In genomic region chr20:33463332-33464101, GRCh38 we compare ENCODE assay signal across 22 cellular contexts. TPM values are rescaled to one million over a fixed set of nuclear protein-coding genes. Genes with fewer than 3 reads are reported as not detected.
A peak's percentile ranks its signal among the peaks of the same experiment; 100 is the strongest.
DNase-seq lines count a peak whose midpoint lies in the region; ATAC-seq, FAIRE-seq and TF ChIP-seq lines count a peak whose summit lies in the region.
"Had no signal": no experiment of that assay in that cellular context is flagged by ENCODE, and none has a peak within 500 bp of the region (broad histone marks: within the 10 kb centered on the region; RNA-seq: fewer than 3 reads in every experiment).

No MANE protein-coding gene starts in this region.

- TF ChIP-seq CTCF in HepG2 (CRISPR knock-in tag; IDR thresholded peaks at IDR 0.05) (no peak), right lobe of liver (IDR thresholded peaks at IDR 0.05) (no peak), heart left ventricle (IDR thresholded peaks at IDR 0.05) (no peak), neural progenitor cell (IDR thresholded peaks at IDR 0.05) (no peak)

- 23% methylated on average over 7 of the region's 7 CpGs for WGBS in HepG2 (ENCODE audit: low lambda C conversion rate)
- 73% methylated on average over 2 of the region's 7 CpGs for WGBS in right lobe of liver (ENCODE audit: insufficient coverage, low coverage, low lambda C conversion rate, missing lambda C conversion rate)
- 70 to 73% (median 71%) methylated on average over 7 of the region's 7 CpGs for WGBS in heart left ventricle, 4 donors

- no peaks in the 10 kb centered on the region for H3K9me3 ChIP-seq in HepG2 (ENCODE audit: low read length)
- no peaks in the 10 kb centered on the region for H3K9me3 ChIP-seq in right lobe of liver
- no peaks in the 10 kb centered on the region for H3K9me3 ChIP-seq in heart left ventricle
- H3K9me3 ChIP-seq in neural progenitor cell (ENCODE audit: low read depth): no peaks in the 10 kb centered on the region
- H3K9me3 ChIP-seq: BE2C, stomach, tibial nerve had no signal

- CTCF ChIA-PET in HepG2 (lab: Yijun Ruan, JAX; ENCODE audit: low intra/inter-chr PET ratio, low total read pairs): no interaction called here

- H3K9ac ChIP-seq in HepG2 (ENCODE audit: insufficient read depth, low read depth, low read length) (no peak overlapping the region), neural progenitor cell (no peak overlapping the region)

- no peaks in the 10 kb centered on the region for H3K9me3 Mint-ChIP-seq in neural progenitor cell
- H3K9me3 Mint-ChIP-seq in naive thymus-derived CD8-positive, alpha-beta T cell: no peaks in the 10 kb centered on the region
- H3K9me3 Mint-ChIP-seq: activated CD4-positive, alpha-beta memory T cell treated with anti-CD3 and anti-CD28 coated beads for 36 hours; activated naive CD8-positive, alpha-beta T cell treated with anti-CD3 and anti-CD28 coated beads for 36 hours had no signal

- intact Hi-C loops in HepG2 (cut with micrococcal nuclease; ENCODE audit: unreplicated experiment) (loop anchor here (2.0 kb wide), 1 partner anchor 49 kb away; no protein-coding TSS in a partner anchor), right lobe of liver (cut with DNase I) (loop anchor here (5.0 to 10.0 kb wide), 2 partner anchors 191 to 194 kb away; no protein-coding TSS in a partner anchor), heart left ventricle (cut with DNase I) (loop anchor here in 4 of 10 donors (5.0 kb wide), 2 partner anchors 189 to 204 kb away; partner anchors contain the start of gene ACTL10 (in 1 of the 4))

- peaks cover 21% of the 10 kb centered on the region for H3K4me1 Mint-ChIP-seq in neural progenitor cell
- H3K4me1 Mint-ChIP-seq in naive thymus-derived CD8-positive, alpha-beta T cell: peaks cover 0 to 15% (median 2%) of the 10 kb centered on the region in 4 donors
- H3K4me1 Mint-ChIP-seq: activated naive CD8-positive, alpha-beta T cell treated with anti-CD3 and anti-CD28 coated beads for 36 hours had no signal

- peaks cover 49% of the 10 kb centered on the region for H3K4me1 ChIP-seq in HepG2 (ENCODE audit: insufficient read depth, low read length)
- no peaks in the 10 kb centered on the region for H3K4me1 ChIP-seq in right lobe of liver
- peaks cover 0 to 16% (median 3%) of the 10 kb centered on the region in 12 donors for H3K4me1 ChIP-seq in heart left ventricle
- peaks cover 12% of the 10 kb centered on the region for H3K4me1 ChIP-seq in neural progenitor cell
- H3K4me1 ChIP-seq: BE2C, stomach had no signal

- POLR2A ChIA-PET in HepG2 (lab: Yijun Ruan, JAX): interaction anchor here (1.0 to 1.1 kb wide), 2 partner anchors 9 to 26 kb away, joined by 3 read pairs; partner anchors contain the start of gene CBFA2T2
- POLR2A ChIA-PET in naive thymus-derived CD8-positive, alpha-beta T cell (lab: Charles Lee): interaction anchor here (0.7 kb wide), 1 partner anchor 215 kb away, joined by 3 read pairs; no protein-coding TSS in a partner anchor

- BruUV-seq in HepG2 (replicated peaks; lab: Mats Ljungman, UMichigan): no TSS peak

- no peak for TF ChIP-seq EP300 in HepG2 (IDR thresholded peaks at IDR 0.05; ENCODE audit: low read depth in 2 of 2, low read length in 2 of 2)
- TF ChIP-seq EP300 in HepG2 (CRISPR knock-in tag; IDR thresholded peaks at IDR 0.05; ENCODE audit: borderline replicate concordance): no peak

- peak overlapping the region; percentile 61 for H3K4me3 Mint-ChIP-seq in neural progenitor cell
- peak overlapping the region in 1 of 10 donors; percentile 24 for H3K4me3 Mint-ChIP-seq in naive thymus-derived CD8-positive, alpha-beta T cell
- H3K4me3 Mint-ChIP-seq: activated CD4-positive, alpha-beta memory T cell treated with anti-CD3 and anti-CD28 coated beads for 36 hours; activated naive CD8-positive, alpha-beta T cell treated with anti-CD3 and anti-CD28 coated beads for 36 hours had no signal

- peak overlapping the region; percentile 0; the same call in 1 of the 2 replicates for H3K4me2 ChIP-seq in HepG2 (ENCODE audit: low read depth, low read length)
- H3K4me2 ChIP-seq in neural progenitor cell: no peak overlapping the region

- H3K27ac ChIP-seq in HepG2 (ENCODE audit: extremely low read length, insufficient read depth, low read length) (no peak overlapping the region), right lobe of liver (no peak overlapping the region), heart left ventricle (peak overlapping the region in 7 of 12 donors; percentile 30 to 90 (median 69)), neural progenitor cell (no peak overlapping the region)
- H3K27ac ChIP-seq: stomach had no signal

- in situ Hi-C loops in HepG2 (cut with HindIII; ENCODE audit: extremely low pct_ligation_motif_present, low pct_unique_long_range_greater_than_20kb): loop anchor here (5.0 kb wide), 1 partner anchor 189 kb away; no protein-coding TSS in a partner anchor

- H3F3A ChIP-seq in neural progenitor cell (ENCODE audit: low read depth): peaks cover 5% of the 10 kb centered on the region

- no peak overlapping the region for H3K4me3 ChIP-seq in HepG2 (replicated peaks in 1 of 3; ENCODE audit: insufficient read depth in 1 of 3, low read depth in 2 of 3, low read length in 3 of 3)
- no peak overlapping the region for H3K4me3 ChIP-seq in right lobe of liver
- no peak overlapping the region for H3K4me3 ChIP-seq in heart left ventricle
- no peak overlapping the region for H3K4me3 ChIP-seq in neural progenitor cell
- H3K4me3 ChIP-seq: stomach, tibial nerve had no signal

- no peak overlapping the region for H2AFZ ChIP-seq in HepG2 (ENCODE audit: low read length)
- no peak overlapping the region for H2AFZ ChIP-seq in neural progenitor cell (replicated peaks)

- DNase-seq in HepG2 (ENCODE audit: low spot score): no peak
- no peak for DNase-seq in right lobe of liver
- DNase-seq in heart left ventricle: peak in 4 of 5 donors; percentile 33 to 62 (median 48)
- DNase-seq in neural progenitor cell (ENCODE audit: low spot score): no peak
- DNase-seq in NK-92 treated with Interleukin-12 subunit alpha and Interleukin-12 subunit beta, amount 100 ng/mL, for 24 hours (lab: John Stamatoyannopoulos, UW): no peak
- no peak for DNase-seq in naive thymus-derived CD8-positive, alpha-beta T cell
- DNase-seq: ACHN; activated CD4-positive, alpha-beta memory T cell treated with anti-CD3 and anti-CD28 coated beads for 36 hours; activated CD4-positive, CD25-positive, alpha-beta regulatory T cell treated with anti-CD3 and anti-CD28 coated beads, Interleukin-2, amount 50 U/mL, for 72 hours; activated effector memory CD4-positive, alpha-beta T cell treated with anti-CD3 and anti-CD28 coated beads, Interleukin-2, amount 50 U/mL, for 16 hours; activated naive CD8-positive, alpha-beta T cell treated with anti-CD3 and anti-CD28 coated beads for 36 hours; BE2C; DMS153; NCI-H1048; NCI-H2029; RPMI8226; stomach; T-helper 1 cell had no signal

- ATAC-seq in HepG2 (no peak), right lobe of liver (no peak), heart left ventricle (peak; percentile 83 to 97 (median 92)), GM19463 (IDR thresholded peaks at IDR 0.05; ENCODE audit: unreplicated experiment) (no peak)
- ATAC-seq in naive thymus-derived CD8-positive, alpha-beta T cell: no peak

- no peaks in the 10 kb centered on the region for H3K36me3 ChIP-seq in HepG2 (replicated peaks in 1 of 2; ENCODE audit: control insufficient read depth in 1 of 2, insufficient read depth in 2 of 2, low read length in 2 of 2)
- H3K36me3 ChIP-seq in right lobe of liver: no peaks in the 10 kb centered on the region
- no peaks in the 10 kb centered on the region for H3K36me3 ChIP-seq in heart left ventricle
- H3K36me3 ChIP-seq in neural progenitor cell: no peaks in the 10 kb centered on the region
- H3K36me3 ChIP-seq: BE2C, stomach, tibial nerve had no signal

- H4K20me1 ChIP-seq in HepG2 (ENCODE audit: insufficient read depth, low read length) (no peaks in the 10 kb centered on the region), neural progenitor cell (ENCODE audit: low read depth) (peaks cover 11% of the 10 kb centered on the region)

- FAIRE-seq in HepG2 (lab: Jason Lieb, UNC): no peak
- FAIRE-seq: H54, islet of Langerhans had no signal

- no peak for TF ChIP-seq RAD21 in HepG2 (CRISPR knock-in tag; IDR thresholded peaks at IDR 0.05)

- H3K79me2 ChIP-seq in HepG2 (ENCODE audit: insufficient read depth, low read length) (no peaks in the 10 kb centered on the region), neural progenitor cell (ENCODE audit: low read depth) (no peaks in the 10 kb centered on the region)

- peaks cover 10% of the 10 kb centered on the region for H3K27me3 Mint-ChIP-seq in neural progenitor cell (ENCODE audit: insufficient read depth, low read depth)
- no peaks in the 10 kb centered on the region for H3K27me3 Mint-ChIP-seq in naive thymus-derived CD8-positive, alpha-beta T cell
- H3K27me3 Mint-ChIP-seq: activated CD4-positive, alpha-beta memory T cell treated with anti-CD3 and anti-CD28 coated beads for 36 hours; activated naive CD8-positive, alpha-beta T cell treated with anti-CD3 and anti-CD28 coated beads for 36 hours had no signal

- H3K36me3 Mint-ChIP-seq in neural progenitor cell: no peaks in the 10 kb centered on the region
- H3K36me3 Mint-ChIP-seq in naive thymus-derived CD8-positive, alpha-beta T cell: no peaks in the 10 kb centered on the region
- H3K36me3 Mint-ChIP-seq: activated CD4-positive, alpha-beta memory T cell treated with anti-CD3 and anti-CD28 coated beads for 36 hours; activated naive CD8-positive, alpha-beta T cell treated with anti-CD3 and anti-CD28 coated beads for 36 hours had no signal

- H3K27me3 ChIP-seq in HepG2 (ENCODE audit: control insufficient read depth in 1 of 2, insufficient read depth in 2 of 2, low read length in 2 of 2) (peaks cover 0 to 4% of the 10 kb centered on the region in 2 experiments; a peak in 1 of 5 replicates), right lobe of liver (no peaks in the 10 kb centered on the region), heart left ventricle (no peaks in the 10 kb centered on the region), neural progenitor cell (peaks cover 16% of the 10 kb centered on the region)
- H3K27me3 ChIP-seq: BE2C, stomach, tibial nerve had no signal

- TF ChIP-seq POLR2A in HepG2 (IDR thresholded peaks at IDR 0.05; ENCODE audit: insufficient read depth in 1 of 2, low read depth in 2 of 2, low read length in 2 of 2) (no peak), right lobe of liver (IDR thresholded peaks at IDR 0.05) (no peak), heart left ventricle (IDR thresholded peaks at IDR 0.05) (no peak)

- H3K27ac Mint-ChIP-seq in neural progenitor cell: peak overlapping the region; percentile 48
- H3K27ac Mint-ChIP-seq in naive thymus-derived CD8-positive, alpha-beta T cell: peak overlapping the region in 3 of 10 donors; percentile 14 to 60 (median 53)
- H3K27ac Mint-ChIP-seq: activated CD4-positive, alpha-beta memory T cell treated with anti-CD3 and anti-CD28 coated beads for 36 hours; activated naive CD8-positive, alpha-beta T cell treated with anti-CD3 and anti-CD28 coated beads for 36 hours had no signal

RNA-seq across cellular contexts. Expression of gene SNTA1, which starts 20.0 kb away (rescaled TPM):
- total RNA-seq in HepG2 (2016; rRNA removed; fragmentation: Illumina TruSeq; extraction: Trizol): 14.8 and 16.4 TPM in 2 replicates
- total RNA-seq in HepG2 (2016; cell fraction: cytosol; rRNA removed; fragmentation: Illumina TruSeq; extraction: Trizol; ENCODE audit: low read depth): 21.1 and 21.6 TPM in 2 replicates
- total RNA-seq in HepG2 (2016; cell fraction: insoluble cytoplasmic fraction; rRNA removed; fragmentation: Illumina TruSeq; extraction: Trizol): 13.2 and 16.1 TPM in 2 replicates
- total RNA-seq in HepG2 (2016; cell fraction: membrane; rRNA removed; fragmentation: Illumina TruSeq; extraction: Trizol): 33.7 and 34.5 TPM in 2 replicates
- total RNA-seq in HepG2 (2016; cell fraction: nucleus; rRNA removed; fragmentation: Illumina TruSeq; extraction: Trizol): 7.4 and 8.0 TPM in 2 replicates
- polyA plus RNA-seq in HepG2 (2011; rRNA removed): 18.3 and 21.2 TPM in 2 replicates
- 18.9 and 24.9 TPM in 2 replicates for polyA plus RNA-seq in HepG2 (2011; cell fraction: cytosol; rRNA removed)
- polyA plus RNA-seq in HepG2 (2011; cell fraction: nucleus; rRNA removed): 15.4 and 17.2 TPM in 2 replicates
- polyA plus RNA-seq in HepG2 (2012): 9.0 and 11.0 TPM in 2 replicates
- 26.2 and 27.1 TPM in 2 replicates for polyA plus RNA-seq in HepG2 (2016; cell fraction: cytosol; fragmentation: Illumina TruSeq; extraction: Trizol; ENCODE audit: low read depth)
- polyA plus RNA-seq in HepG2 (2016; cell fraction: insoluble cytoplasmic fraction; fragmentation: Illumina TruSeq; extraction: Trizol; ENCODE audit: low read depth): 14.6 and 16.1 TPM in 2 replicates
- 32.9 and 35.0 TPM in 2 replicates for polyA plus RNA-seq in HepG2 (2016; cell fraction: membrane; fragmentation: Illumina TruSeq; extraction: Trizol; ENCODE audit: low read depth)
- 13.5 and 15.1 TPM in 2 replicates for polyA plus RNA-seq in HepG2 (2016; cell fraction: nucleus; fragmentation: Illumina TruSeq; extraction: Trizol; ENCODE audit: insufficient read depth, low read depth)
- 11.3 and 23.6 TPM in 2 replicates for polyA minus RNA-seq in HepG2 (2011; rRNA and poly(A)+ RNA removed; ENCODE audit: low replicate concordance)
- polyA minus RNA-seq in HepG2 (2011; cell fraction: cytosol; rRNA and poly(A)+ RNA removed): 10.6 and 10.7 TPM in 2 replicates
- 3.6 and 4.5 TPM in 2 replicates for polyA minus RNA-seq in HepG2 (2011; cell fraction: nucleus; rRNA and poly(A)+ RNA removed)
- 10 to 100 TPM in 2 of 6 experiments, 1 to 10 TPM in 4; 6.5 to 13.3 (median 8.1) TPM for total RNA-seq in right lobe of liver
- 100 to 1,000 TPM; 122 to 318 (median 166) TPM for total RNA-seq in heart left ventricle
- polyA plus RNA-seq in heart left ventricle: 100 to 1,000 TPM in 1 of 2 donors, 10 to 100 TPM in 1; 91.0 to 201 TPM
- total RNA-seq in neural progenitor cell (ENCODE audit: low replicate concordance): 6.3 and 10.6 TPM in 2 replicates
- 1 to 10 TPM; 3.6 to 4.3 TPM for total RNA-seq in naive thymus-derived CD8-positive, alpha-beta T cell
- polyA plus RNA-seq in naive thymus-derived CD8-positive, alpha-beta T cell: 1 to 10 TPM; 6.1 to 9.1 (median 6.4) TPM

RNA-seq across cellular contexts. Expression of gene CBFA2T2, which starts 26.4 kb away (rescaled TPM):
- total RNA-seq in HepG2 (2016; rRNA removed; fragmentation: Illumina TruSeq; extraction: Trizol): 6.3 and 7.3 TPM in 2 replicates
- total RNA-seq in HepG2 (2016; cell fraction: cytosol; rRNA removed; fragmentation: Illumina TruSeq; extraction: Trizol; ENCODE audit: low read depth): 25.1 and 25.7 TPM in 2 replicates
- total RNA-seq in HepG2 (2016; cell fraction: insoluble cytoplasmic fraction; rRNA removed; fragmentation: Illumina TruSeq; extraction: Trizol): 6.0 and 6.8 TPM in 2 replicates
- 9.8 and 12.2 TPM in 2 replicates for total RNA-seq in HepG2 (2016; cell fraction: membrane; rRNA removed; fragmentation: Illumina TruSeq; extraction: Trizol)
- total RNA-seq in HepG2 (2016; cell fraction: nucleus; rRNA removed; fragmentation: Illumina TruSeq; extraction: Trizol): 7.8 and 8.4 TPM in 2 replicates
- polyA plus RNA-seq in HepG2 (2011; rRNA removed): 20.8 and 21.2 TPM in 2 replicates
- polyA plus RNA-seq in HepG2 (2011; cell fraction: cytosol; rRNA removed): 13.2 and 14.1 TPM in 2 replicates
- 31.7 and 33.2 TPM in 2 replicates for polyA plus RNA-seq in HepG2 (2011; cell fraction: nucleus; rRNA removed)
- polyA plus RNA-seq in HepG2 (2012): 10.5 and 11.1 TPM in 2 replicates
- 1.3 and 2.1 TPM in 2 replicates for polyA plus RNA-seq in HepG2 (2016; cell fraction: cytosol; fragmentation: Illumina TruSeq; extraction: Trizol; ENCODE audit: low read depth)
- polyA plus RNA-seq in HepG2 (2016; cell fraction: insoluble cytoplasmic fraction; fragmentation: Illumina TruSeq; extraction: Trizol; ENCODE audit: low read depth): 8.7 and 11.6 TPM in 2 replicates
- polyA plus RNA-seq in HepG2 (2016; cell fraction: membrane; fragmentation: Illumina TruSeq; extraction: Trizol; ENCODE audit: low read depth): 4.1 and 4.7 TPM in 2 replicates
- 20.8 and 24.2 TPM in 2 replicates for polyA plus RNA-seq in HepG2 (2016; cell fraction: nucleus; fragmentation: Illumina TruSeq; extraction: Trizol; ENCODE audit: insufficient read depth, low read depth)
- 20.8 and 48.6 TPM in 2 replicates for polyA minus RNA-seq in HepG2 (2011; rRNA and poly(A)+ RNA removed; ENCODE audit: low replicate concordance)
- 24.4 TPM in 2 replicates for polyA minus RNA-seq in HepG2 (2011; cell fraction: cytosol; rRNA and poly(A)+ RNA removed)
- 17.0 and 21.1 TPM in 2 replicates for polyA minus RNA-seq in HepG2 (2011; cell fraction: nucleus; rRNA and poly(A)+ RNA removed)
- 1 to 10 TPM; 4.5 to 7.3 (median 5.6) TPM for total RNA-seq in right lobe of liver
- 10 to 100 TPM in 5 of 9 donors, 1 to 10 TPM in 4; 7.4 to 15.0 (median 11.3) TPM for total RNA-seq in heart left ventricle
- 1 to 10 TPM; 4.6 to 6.5 TPM for polyA plus RNA-seq in heart left ventricle
- total RNA-seq in neural progenitor cell (ENCODE audit: low replicate concordance): 11.9 and 26.4 TPM in 2 replicates
- total RNA-seq in naive thymus-derived CD8-positive, alpha-beta T cell: 10 to 100 TPM; 33.5 to 33.8 TPM
- polyA plus RNA-seq in naive thymus-derived CD8-positive, alpha-beta T cell: 10 to 100 TPM; 11.9 to 17.9 (median 14.8) TPM

Comparison
In these comparisons a context has a peak if more than half of its experiments do, and no peak if none do; other contexts are left out.
1. ATAC-seq: peak in heart left ventricle (4 of 4); none in HepG2 (single experiment), right lobe of liver (0 of 4), naive thymus-derived CD8-positive, alpha-beta T cell (0 of 2) and GM19463 (single experiment).
2. DNase-seq: peak in heart left ventricle (4 of 5); none in HepG2 (single experiment), right lobe of liver (0 of 3), neural progenitor cell (single experiment), NK-92 treated with Interleukin-12 subunit alpha and Interleukin-12 subunit beta, amount 100 ng/mL, for 24 hours (single experiment) and naive thymus-derived CD8-positive, alpha-beta T cell (0 of 10).
3. H3K27ac ChIP-seq: peak in heart left ventricle (7 of 12); none in HepG2 (single experiment), right lobe of liver (0 of 3) and neural progenitor cell (single experiment).